In genomic region chr5:149345147-149345891, GRCh38 we compare ENCODE assay signal across 1 cellular context.
TF ChIP-seq lines count a peak whose summit lies in the region.

Gene GRPEL2, plus strand, starts transcription at chr5:149345499. Its CDS starts 41 bp downstream, at chr5:149345540.

TF ChIP-seq in K562, 482 proteins besides CTCF, POLR2A, EP300 and RAD21 (continued from another document and continues in another):
- TF ChIP-seq CHD1 (IDR thresholded peaks at IDR 0.05; ENCODE audit: low read length) = peak; percentile 95
- peak; percentile 91 for TF ChIP-seq ELF2 (CRISPR knock-in tag; IDR thresholded peaks at IDR 0.05)
- 0 out of 2 replicates have a peak, but pooled peaks have one; percentile 17 for TF ChIP-seq PYGO2 (tag; IDR thresholded peaks at IDR 0.05)
- no peak; the same call in 1 of the 2 replicates for TF ChIP-seq XRCC5 (IDR thresholded peaks at IDR 0.05; ENCODE audit: low read depth, low read length)
- TF ChIP-seq ELF4 (CRISPR knock-in tag; IDR thresholded peaks at IDR 0.05) = peak; percentile 63; the same call in 1 of the 2 replicates
- no peak for TF ChIP-seq ZNF324 (CRISPR knock-in tag; IDR thresholded peaks at IDR 0.05)
- TF ChIP-seq, protein P1, sequence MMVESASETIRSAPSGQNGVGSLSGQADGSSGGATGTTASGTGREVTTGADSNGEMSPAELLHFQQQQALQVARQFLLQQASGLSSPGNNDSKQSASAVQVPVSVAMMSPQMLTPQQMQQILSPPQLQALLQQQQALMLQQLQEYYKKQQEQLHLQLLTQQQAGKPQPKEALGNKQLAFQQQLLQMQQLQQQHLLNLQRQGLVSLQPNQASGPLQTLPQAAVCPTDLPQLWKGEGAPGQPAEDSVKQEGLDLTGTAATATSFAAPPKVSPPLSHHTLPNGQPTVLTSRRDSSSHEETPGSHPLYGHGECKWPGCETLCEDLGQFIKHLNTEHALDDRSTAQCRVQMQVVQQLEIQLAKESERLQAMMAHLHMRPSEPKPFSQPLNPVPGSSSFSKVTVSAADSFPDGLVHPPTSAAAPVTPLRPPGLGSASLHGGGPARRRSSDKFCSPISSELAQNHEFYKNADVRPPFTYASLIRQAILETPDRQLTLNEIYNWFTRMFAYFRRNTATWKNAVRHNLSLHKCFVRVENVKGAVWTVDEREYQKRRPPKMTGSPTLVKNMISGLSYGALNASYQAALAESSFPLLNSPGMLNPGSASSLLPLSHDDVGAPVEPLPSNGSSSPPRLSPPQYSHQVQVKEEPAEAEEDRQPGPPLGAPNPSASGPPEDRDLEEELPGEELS (CRISPR knock-in tag; IDR thresholded peaks at IDR 0.05; ENCODE audit: borderline replicate concordance) = no peak; the same call in 1 of the 2 replicates
- peak; percentile 91 for TF ChIP-seq NFRKB (IDR thresholded peaks at IDR 0.05; ENCODE audit: low read depth)
- TF ChIP-seq ZNF639 (CRISPR knock-in tag; conservative IDR thresholded peaks at IDR 0.05 in 1 of 2, IDR thresholded peaks at IDR 0.05 in 1 of 2) = peak in 1 of 2 experiments; percentile 75; a peak in 2 of 4 replicates
- peak in 1 of 2 experiments; percentile 91; a peak in 2 of 4 replicates for TF ChIP-seq SRF (CRISPR knock-in tag; IDR thresholded peaks at IDR 0.05)
- no peak for TF ChIP-seq NR4A1 (CRISPR knock-in tag; IDR thresholded peaks at IDR 0.05)
- TF ChIP-seq NR4A1 (tag; IDR thresholded peaks at IDR 0.05) = no peak; the same call in 1 of the 2 replicates
- TF ChIP-seq ETV1 (tag; conservative IDR thresholded peaks at IDR 0.05; ENCODE audit: low read depth) = peak; percentile 99
- no peak for TF ChIP-seq TRIM25 (IDR thresholded peaks at IDR 0.05; ENCODE audit: borderline replicate concordance)
- no peak for TF ChIP-seq NFXL1 (CRISPR knock-in tag; IDR thresholded peaks at IDR 0.05)
- TF ChIP-seq PHB (CRISPR knock-in tag; IDR thresholded peaks at IDR 0.05) = 0 out of 2 replicates have a peak, but pooled peaks have one; percentile 38
- no peak for TF ChIP-seq CEBPG (CRISPR knock-in tag; IDR thresholded peaks at IDR 0.05)
- no peak for TF ChIP-seq CEBPG (tag; conservative IDR thresholded peaks at IDR 0.05 in 1 of 2, IDR thresholded peaks at IDR 0.05 in 1 of 2)
- TF ChIP-seq POU5F1 (IDR thresholded peaks at IDR 0.05; ENCODE audit: borderline replicate concordance, low read depth, low read length, partially characterized antibody) = no peak
- TF ChIP-seq NEUROD1 (IDR thresholded peaks at IDR 0.05; ENCODE audit: borderline replicate concordance, low read depth, low read length, partially characterized antibody) = no peak
- no peak for TF ChIP-seq MCM3 (IDR thresholded peaks at IDR 0.05)
- TF ChIP-seq ZNF124 (CRISPR knock-in tag; IDR thresholded peaks at IDR 0.05) = no peak
- no peak for TF ChIP-seq ZNF224 (CRISPR knock-in tag; IDR thresholded peaks at IDR 0.05)
- TF ChIP-seq RBM22 (IDR thresholded peaks at IDR 0.05; ENCODE audit: low read depth, low read length, poor library complexity, severe bottlenecking) = peak; percentile 49
- peak; percentile 53; the same call in 1 of the 2 replicates for TF ChIP-seq PRMT5 (CRISPR knock-in tag; IDR thresholded peaks at IDR 0.05)
- TF ChIP-seq, protein P2, sequence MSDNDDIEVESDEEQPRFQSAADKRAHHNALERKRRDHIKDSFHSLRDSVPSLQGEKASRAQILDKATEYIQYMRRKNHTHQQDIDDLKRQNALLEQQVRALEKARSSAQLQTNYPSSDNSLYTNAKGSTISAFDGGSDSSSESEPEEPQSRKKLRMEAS (CRISPR knock-in tag; IDR thresholded peaks at IDR 0.05) = peak; percentile 84
- no peak for TF ChIP-seq DNMT1 (IDR thresholded peaks at IDR 0.05)
- TF ChIP-seq ATF1 (CRISPR knock-in tag; IDR thresholded peaks at IDR 0.05) = no peak
- peak; percentile 70 for TF ChIP-seq ATF1 (tag; IDR thresholded peaks at IDR 0.05)
- TF ChIP-seq BDP1 (IDR thresholded peaks at IDR 0.05; ENCODE audit: insufficient read depth, insufficient read length) = no peak
- TF ChIP-seq SMAD3 (CRISPR knock-in tag; conservative IDR thresholded peaks at IDR 0.05) = no peak
- peak; percentile 31 for TF ChIP-seq SMAD1 (IDR thresholded peaks at IDR 0.05; ENCODE audit: low read depth, low read length, partially characterized antibody)
- TF ChIP-seq KAT8 (IDR thresholded peaks at IDR 0.05; ENCODE audit: low read depth) = 0 out of 2 replicates have a peak, but pooled peaks have one; percentile 42
- TF ChIP-seq HNRNPL (IDR thresholded peaks at IDR 0.05; ENCODE audit: low read depth, low read length) = no peak
- TF ChIP-seq, protein P3, sequence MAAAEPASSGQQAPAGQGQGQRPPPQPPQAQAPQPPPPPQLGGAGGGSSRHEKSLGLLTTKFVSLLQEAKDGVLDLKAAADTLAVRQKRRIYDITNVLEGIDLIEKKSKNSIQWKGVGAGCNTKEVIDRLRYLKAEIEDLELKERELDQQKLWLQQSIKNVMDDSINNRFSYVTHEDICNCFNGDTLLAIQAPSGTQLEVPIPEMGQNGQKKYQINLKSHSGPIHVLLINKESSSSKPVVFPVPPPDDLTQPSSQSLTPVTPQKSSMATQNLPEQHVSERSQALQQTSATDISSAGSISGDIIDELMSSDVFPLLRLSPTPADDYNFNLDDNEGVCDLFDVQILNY (CRISPR knock-in tag; IDR thresholded peaks at IDR 0.05) = no peak
- TF ChIP-seq TSC22D4 (tag; IDR thresholded peaks at IDR 0.05) = no peak
- no peak; the same call in 1 of the 2 replicates for TF ChIP-seq PHB2 (IDR thresholded peaks at IDR 0.05; ENCODE audit: low read depth)
- no peak for TF ChIP-seq RFX7 (CRISPR knock-in tag; IDR thresholded peaks at IDR 0.05)
- TF ChIP-seq CSDE1 (IDR thresholded peaks at IDR 0.05) = no peak; a peak in 1 of 4 replicates
- peak; percentile 63 to 94 (median 92) for TF ChIP-seq YY1 (IDR thresholded peaks at IDR 0.05; ENCODE audit: borderline replicate concordance in 1 of 3, control insufficient read depth in 1 of 3, extremely low read depth in 1 of 3, insufficient read depth in 3 of 3, insufficient read length in 1 of 3, insufficient replicate concordance in 2 of 3, low read depth in 1 of 3, low read length in 2 of 3)
- peak; percentile 21 for TF ChIP-seq BRD9 (IDR thresholded peaks at IDR 0.05; ENCODE audit: low read depth, partially characterized antibody)
- TF ChIP-seq NFATC3 (IDR thresholded peaks at IDR 0.05) = peak; percentile 52; the same call in 1 of the 2 replicates
- TF ChIP-seq ESRRB (CRISPR knock-in tag; IDR thresholded peaks at IDR 0.05; ENCODE audit: borderline replicate concordance) = 0 out of 2 replicates have a peak, but pooled peaks have one; percentile 38
- no peak for TF ChIP-seq KAT7 (CRISPR knock-in tag; IDR thresholded peaks at IDR 0.05; ENCODE audit: borderline replicate concordance)
- 0 out of 2 replicates have a peak, but pooled peaks have one; percentile 14 for TF ChIP-seq HIVEP1 (CRISPR knock-in tag; IDR thresholded peaks at IDR 0.05)
- TF ChIP-seq, protein P4, sequence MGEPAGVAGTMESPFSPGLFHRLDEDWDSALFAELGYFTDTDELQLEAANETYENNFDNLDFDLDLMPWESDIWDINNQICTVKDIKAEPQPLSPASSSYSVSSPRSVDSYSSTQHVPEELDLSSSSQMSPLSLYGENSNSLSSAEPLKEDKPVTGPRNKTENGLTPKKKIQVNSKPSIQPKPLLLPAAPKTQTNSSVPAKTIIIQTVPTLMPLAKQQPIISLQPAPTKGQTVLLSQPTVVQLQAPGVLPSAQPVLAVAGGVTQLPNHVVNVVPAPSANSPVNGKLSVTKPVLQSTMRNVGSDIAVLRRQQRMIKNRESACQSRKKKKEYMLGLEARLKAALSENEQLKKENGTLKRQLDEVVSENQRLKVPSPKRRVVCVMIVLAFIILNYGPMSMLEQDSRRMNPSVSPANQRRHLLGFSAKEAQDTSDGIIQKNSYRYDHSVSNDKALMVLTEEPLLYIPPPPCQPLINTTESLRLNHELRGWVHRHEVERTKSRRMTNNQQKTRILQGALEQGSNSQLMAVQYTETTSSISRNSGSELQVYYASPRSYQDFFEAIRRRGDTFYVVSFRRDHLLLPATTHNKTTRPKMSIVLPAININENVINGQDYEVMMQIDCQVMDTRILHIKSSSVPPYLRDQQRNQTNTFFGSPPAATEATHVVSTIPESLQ (CRISPR knock-in tag; IDR thresholded peaks at IDR 0.05) = 0 out of 2 replicates have a peak, but pooled peaks have one; percentile 23
- TF ChIP-seq NRF1 (conservative IDR thresholded peaks at IDR 0.05 in 1 of 2, IDR thresholded peaks at IDR 0.05 in 1 of 2) = peak; percentile 94 to 95
- TF ChIP-seq NR2C2 (CRISPR knock-in tag; IDR thresholded peaks at IDR 0.05) = peak; percentile 79
- peak; percentile 94 for TF ChIP-seq NR2C2 (tag; IDR thresholded peaks at IDR 0.05)
- TF ChIP-seq HDAC1 (IDR thresholded peaks at IDR 0.05) = peak; percentile 42 to 82; a peak in 3 of 4 replicates
- peak; percentile 60 for TF ChIP-seq MEIS2 (IDR thresholded peaks at IDR 0.05; ENCODE audit: partially characterized antibody)
- peak; percentile 60 for TF ChIP-seq SIN3B (IDR thresholded peaks at IDR 0.05; ENCODE audit: low read depth)
- TF ChIP-seq, protein P5, sequence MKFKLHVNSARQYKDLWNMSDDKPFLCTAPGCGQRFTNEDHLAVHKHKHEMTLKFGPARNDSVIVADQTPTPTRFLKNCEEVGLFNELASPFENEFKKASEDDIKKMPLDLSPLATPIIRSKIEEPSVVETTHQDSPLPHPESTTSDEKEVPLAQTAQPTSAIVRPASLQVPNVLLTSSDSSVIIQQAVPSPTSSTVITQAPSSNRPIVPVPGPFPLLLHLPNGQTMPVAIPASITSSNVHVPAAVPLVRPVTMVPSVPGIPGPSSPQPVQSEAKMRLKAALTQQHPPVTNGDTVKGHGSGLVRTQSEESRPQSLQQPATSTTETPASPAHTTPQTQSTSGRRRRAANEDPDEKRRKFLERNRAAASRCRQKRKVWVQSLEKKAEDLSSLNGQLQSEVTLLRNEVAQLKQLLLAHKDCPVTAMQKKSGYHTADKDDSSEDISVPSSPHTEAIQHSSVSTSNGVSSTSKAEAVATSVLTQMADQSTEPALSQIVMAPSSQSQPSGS (CRISPR knock-in tag; IDR thresholded peaks at IDR 0.05) = no peak
- TF ChIP-seq TAF1 (IDR thresholded peaks at IDR 0.05; ENCODE audit: control insufficient read depth, extremely low read depth, insufficient read depth, low read length, severe bottlenecking) = peak; percentile 94
- TF ChIP-seq POLR2AphosphoS5 (IDR thresholded peaks at IDR 0.05; ENCODE audit: control insufficient read depth, insufficient read depth, low read depth, low read length) = peak; percentile 87
- TF ChIP-seq ZNF699 (CRISPR knock-in tag; IDR thresholded peaks at IDR 0.05; ENCODE audit: insufficient replicate concordance) = no peak
- peak; percentile 22; the same call in 1 of the 2 replicates for TF ChIP-seq TOE1 (IDR thresholded peaks at IDR 0.05; ENCODE audit: borderline replicate concordance)
- peak; percentile 78; the same call in 1 of the 2 replicates for TF ChIP-seq TOE1 (CRISPR knock-in tag; IDR thresholded peaks at IDR 0.05; ENCODE audit: borderline replicate concordance, low read depth)
- no peak for TF ChIP-seq HDAC6 (IDR thresholded peaks at IDR 0.05; ENCODE audit: low read depth, low read length)
- TF ChIP-seq, protein P6, sequence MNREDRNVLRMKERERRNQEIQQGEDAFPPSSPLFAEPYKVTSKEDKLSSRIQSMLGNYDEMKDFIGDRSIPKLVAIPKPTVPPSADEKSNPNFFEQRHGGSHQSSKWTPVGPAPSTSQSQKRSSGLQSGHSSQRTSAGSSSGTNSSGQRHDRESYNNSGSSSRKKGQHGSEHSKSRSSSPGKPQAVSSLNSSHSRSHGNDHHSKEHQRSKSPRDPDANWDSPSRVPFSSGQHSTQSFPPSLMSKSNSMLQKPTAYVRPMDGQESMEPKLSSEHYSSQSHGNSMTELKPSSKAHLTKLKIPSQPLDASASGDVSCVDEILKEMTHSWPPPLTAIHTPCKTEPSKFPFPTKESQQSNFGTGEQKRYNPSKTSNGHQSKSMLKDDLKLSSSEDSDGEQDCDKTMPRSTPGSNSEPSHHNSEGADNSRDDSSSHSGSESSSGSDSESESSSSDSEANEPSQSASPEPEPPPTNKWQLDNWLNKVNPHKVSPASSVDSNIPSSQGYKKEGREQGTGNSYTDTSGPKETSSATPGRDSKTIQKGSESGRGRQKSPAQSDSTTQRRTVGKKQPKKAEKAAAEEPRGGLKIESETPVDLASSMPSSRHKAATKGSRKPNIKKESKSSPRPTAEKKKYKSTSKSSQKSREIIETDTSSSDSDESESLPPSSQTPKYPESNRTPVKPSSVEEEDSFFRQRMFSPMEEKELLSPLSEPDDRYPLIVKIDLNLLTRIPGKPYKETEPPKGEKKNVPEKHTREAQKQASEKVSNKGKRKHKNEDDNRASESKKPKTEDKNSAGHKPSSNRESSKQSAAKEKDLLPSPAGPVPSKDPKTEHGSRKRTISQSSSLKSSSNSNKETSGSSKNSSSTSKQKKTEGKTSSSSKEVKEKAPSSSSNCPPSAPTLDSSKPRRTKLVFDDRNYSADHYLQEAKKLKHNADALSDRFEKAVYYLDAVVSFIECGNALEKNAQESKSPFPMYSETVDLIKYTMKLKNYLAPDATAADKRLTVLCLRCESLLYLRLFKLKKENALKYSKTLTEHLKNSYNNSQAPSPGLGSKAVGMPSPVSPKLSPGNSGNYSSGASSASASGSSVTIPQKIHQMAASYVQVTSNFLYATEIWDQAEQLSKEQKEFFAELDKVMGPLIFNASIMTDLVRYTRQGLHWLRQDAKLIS (CRISPR knock-in tag; IDR thresholded peaks at IDR 0.05) = no peak; the same call in 1 of the 2 replicates
- no peak for TF ChIP-seq HSF4 (CRISPR knock-in tag; IDR thresholded peaks at IDR 0.05; ENCODE audit: borderline replicate concordance)
- TF ChIP-seq MCM2 (IDR thresholded peaks at IDR 0.05; ENCODE audit: low read depth) = no peak
